ENCODE assay signal across 15 cellular contexts in the genomic region with DNA sequence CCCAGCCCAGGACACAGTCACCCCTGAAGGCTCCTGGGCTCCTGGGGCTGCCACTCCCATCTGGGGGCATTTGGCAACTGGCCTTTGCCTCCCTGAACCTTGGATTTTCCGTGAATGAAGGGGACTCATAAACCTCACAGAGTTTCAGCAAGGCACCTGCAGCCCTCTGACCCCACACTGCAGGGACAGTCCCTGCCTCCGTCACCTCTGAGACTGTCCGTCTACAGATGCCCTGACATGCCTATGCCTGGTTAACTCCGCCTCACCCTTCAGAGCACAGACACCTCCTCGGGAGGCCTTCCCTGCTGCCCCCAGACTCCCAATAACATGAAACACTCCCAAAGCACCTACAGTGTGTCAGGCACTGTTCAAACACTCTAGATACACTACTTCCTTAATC. TPM values are rescaled to one million over a fixed set of nuclear protein-coding genes. Genes with fewer than 3 reads are reported as not detected.
DNase-seq lines count a peak whose midpoint lies in the region; ATAC-seq, FAIRE-seq and TF ChIP-seq lines count a peak whose summit lies in the region.
"Not testable (repeated sequence)": the region's sequence is repeated elsewhere in the genome, so short reads cannot be mapped to it uniquely, and the experiment has no call there.
"Had no signal": no experiment of that assay in that cellular context is flagged by ENCODE, and none has a peak within 500 bp of the region (broad histone marks: within the 10 kb centered on the region; RNA-seq: fewer than 3 reads in every experiment).

No MANE protein-coding gene starts in this region.

- in situ Hi-C loops in GM12878 (cut with MboI), result not testable (repeated sequence)

- not testable (repeated sequence) for TF ChIP-seq POLR2A in GM12878 (IDR thresholded peaks at IDR 0.05; ENCODE audit: low read depth, low read length)

- not testable (repeated sequence) for H3K27me3 ChIP-seq in GM12878 (replicated peaks in 1 of 2; ENCODE audit: control insufficient read depth in 2 of 2, insufficient read depth in 2 of 2, low read length in 1 of 2)

- H3K4me2 ChIP-seq in GM12878 (ENCODE audit: control insufficient read depth, insufficient read depth), result not testable (repeated sequence)

- not testable (repeated sequence) for TF ChIP-seq CTCF in GM12878 (IDR thresholded peaks at IDR 0.05 in 2 of 3, conservative IDR thresholded peaks at IDR 0.05 in 1 of 3; ENCODE audit: control insufficient read depth in 2 of 3, extremely low read depth in 1 of 3, insufficient read depth in 1 of 3, low read depth in 3 of 3, low read length in 3 of 3); mucosa of descending colon (IDR thresholded peaks at IDR 0.05); omental fat pad (IDR thresholded peaks at IDR 0.05)

- ATAC-seq in GM18511 (IDR thresholded peaks at IDR 0.05; ENCODE audit: unreplicated experiment), result peak; percentile 38
- ATAC-seq in HG02571 (IDR thresholded peaks at IDR 0.05; ENCODE audit: unreplicated experiment), result peak; percentile 47
- ATAC-seq in GM12878, result peak; percentile 54
- peak; percentile 70 for ATAC-seq in mucosa of descending colon
- peak; percentile 24 for ATAC-seq in omental fat pad (ENCODE audit: low FRiP score)

- not testable (repeated sequence) for H4K20me1 ChIP-seq in GM12878 (ENCODE audit: control insufficient read depth, insufficient read depth)

- CTCF ChIA-PET in GM12878 (lab: Yijun Ruan, JAX), result not testable (repeated sequence)

- SMC1A ChIA-PET in GM12878 (lab: Charles Lee; ENCODE audit: uncharacterized antibody, unreplicated experiment), result not testable (repeated sequence)

- not testable (repeated sequence) for TF ChIP-seq RAD21 in GM12878 (IDR thresholded peaks at IDR 0.05; ENCODE audit: insufficient read depth, low read depth, low read length)

- intact Hi-C loops in GM12878 (cut with micrococcal nuclease; ENCODE audit: unreplicated experiment); mucosa of descending colon (cut with DNase I, micrococcal nuclease): not testable (repeated sequence)

- H3K27ac Mint-ChIP-seq in immature natural killer cell, result peak overlapping the region in 3 of 6 donors; percentile 85 to 99 (median 98)

- H2AFZ ChIP-seq in GM12878 (ENCODE audit: control insufficient read depth, low read depth, low read length), result not testable (repeated sequence)

- not testable (repeated sequence) for H3K9me3 Mint-ChIP-seq in immature natural killer cell

- not testable (repeated sequence) for H3K4me1 ChIP-seq in GM12878 (ENCODE audit: control insufficient read depth, insufficient read depth, low read length); mucosa of descending colon (ENCODE audit: low read depth)

- H3K4me3 Mint-ChIP-seq in immature natural killer cell, result peak overlapping the region; percentile 10 to 95 (median 95)

- H3K4me3 ChIP-seq in GM12878, mucosa of descending colon: not testable (repeated sequence)

- H3K9ac ChIP-seq in GM12878 (ENCODE audit: control insufficient read depth, insufficient read depth, low read length), result not testable (repeated sequence)

- RAD21 ChIA-PET in GM12878 (lab: Charles Lee; ENCODE audit: unreplicated experiment), result not testable (repeated sequence)

- not testable (repeated sequence) for H3K36me3 ChIP-seq in GM12878 (ENCODE audit: control insufficient read depth in 2 of 2, insufficient read depth in 2 of 2, low read length in 1 of 2); mucosa of descending colon (ENCODE audit: low read depth)

- not testable (repeated sequence) for H3K79me2 ChIP-seq in GM12878 (ENCODE audit: control insufficient read depth, insufficient read depth, low read length)

- H3K27ac ChIP-seq in GM12878 (ENCODE audit: control insufficient read depth, insufficient read depth), result not testable (repeated sequence)

- not testable (repeated sequence) for DNase-seq in HTR-8/SVneo (ENCODE audit: insufficient read length, low spot score); GM12878 (ENCODE audit: low read depth, low spot score); immature natural killer cell; mucosa of descending colon; omental fat pad (ENCODE audit: low spot score)

- 19% methylated on average over 2 of the region's 5 CpGs for WGBS in GM12878 (ENCODE audit: insufficient coverage, insufficient replicate concordance, low lambda C conversion rate, missing lambda C conversion rate)

- POLR2A ChIA-PET in GM12878 (lab: Charles Lee), result not testable (repeated sequence)

- peaks cover 15% of the 10 kb centered on the region in 2 donors for H3K4me1 Mint-ChIP-seq in immature natural killer cell

- not testable (repeated sequence) for H3K9me3 ChIP-seq in GM12878 (replicated peaks; ENCODE audit: control insufficient read depth, insufficient read depth, low read length); mucosa of descending colon

- peak; percentile 60 for FAIRE-seq in HTR-8/SVneo (lab: Jason Lieb, UNC)
- not testable (repeated sequence) for FAIRE-seq in GM12878 (lab: Jason Lieb, UNC)

- not testable (repeated sequence) for H3K36me3 Mint-ChIP-seq in immature natural killer cell

- not testable (repeated sequence) for BruUV-seq in GM12878 (replicated peaks; lab: Mats Ljungman, UMichigan)

- H3K27me3 Mint-ChIP-seq in immature natural killer cell (ENCODE audit: low read depth in 3 of 3), result not testable (repeated sequence)

- TF ChIP-seq EP300 in GM12878 (IDR thresholded peaks at IDR 0.05; ENCODE audit: borderline replicate concordance in 1 of 2, control insufficient read depth in 1 of 2, low read depth in 2 of 2, low read length in 2 of 2), result not testable (repeated sequence)

RNA-seq across cellular contexts. Expression of a gene that starts 0.8 kb away (rescaled TPM):
- not detected in 2 replicates for total RNA-seq in GM12878 (2013; cell fraction: nucleolus; rRNA removed)
- total RNA-seq in GM12878 (2014; rRNA removed) (0.11 TPM in 1 of 2 replicates, not detected in the other), GM12878 (2014; rRNA removed; fragmentation: Illumina TruSeq; extraction: Trizol) (0.13 and 0.23 TPM in 2 replicates), GM12878 (2021) (0.35 and 0.85 TPM in 2 replicates), mucosa of descending colon (10 to 100 TPM; 14.3 to 55.3 (median 26.6) TPM), omental fat pad (not detected)
- 0.54 TPM for polyA plus RNA-seq in GM12878 (2011; ENCODE audit: low read depth)
- polyA plus RNA-seq in GM12878 (2011; rRNA removed) (0.43 and 0.48 TPM in 2 replicates), GM12878 (2014; fragmentation: Illumina TruSeq; extraction: Trizol) (0.32 TPM in 1 of 2 replicates, not detected in the other), GM12878 (2014; fragmentation: Nextera tagmentation; extraction: Ambion mirVana) (under 1 TPM in 1 of 2 experiments, not detected in 1; 0.09 TPM), GM12878 (2014; rRNA removed) (0.43 and 0.61 TPM in 2 replicates), GM12878 (2016; fragmentation: Nextera tagmentation; extraction: Ambion mirVana) (1 to 10 TPM in 1 of 2 experiments, under 1 TPM in 1; 0.48 to 1.4 TPM), immature natural killer cell (10 to 100 TPM; 20.9 to 23.8 (median 22.3) TPM)
- polyA plus RNA-seq in GM12878 (2011; cell fraction: cytosol; rRNA removed), result 0.48 and 0.79 TPM in 2 replicates
- 0.86 and 1.7 TPM in 2 replicates for polyA plus RNA-seq in GM12878 (2011; cell fraction: nucleus; rRNA removed)
- 1.0 and 1.4 TPM in 2 replicates for polyA plus RNA-seq in GM12878 (2012)
- 0.72 TPM in 1 of 2 replicates, not detected in the other for polyA minus RNA-seq in GM12878 (2011; rRNA and poly(A)+ RNA removed)
- polyA minus RNA-seq in GM12878 (2011; cell fraction: cytosol; rRNA and poly(A)+ RNA removed), result not detected in 2 replicates
- 0.60 TPM in 1 of 2 replicates, not detected in the other for polyA minus RNA-seq in GM12878 (2011; cell fraction: nucleus; rRNA and poly(A)+ RNA removed)
- total RNA-seq: A673; CD4-positive, alpha-beta memory T cell; CD4-positive, CD25-positive, alpha-beta regulatory T cell; CD8-positive, alpha-beta memory T cell; Daoy; G401 had no signal
- polyA plus RNA-seq: AG04450; CD14-positive monocyte; CD4-positive, alpha-beta memory T cell; CD8-positive, alpha-beta memory T cell had no signal

Comparison
In these comparisons a context has a peak if more than half of its experiments do, and no peak if none do; other contexts are left out.
1. RNA of a gene that starts 0.8 kb away (total RNA-seq): 14.3 to 55.3 TPM in mucosa of descending colon; 0.11 to 0.85 TPM in GM12878 and not detected in omental fat pad; every median in the first group is over 4 times any median in the second.
2. Peak in every context shown above with its lines, with median percentiles within 50 percentile points of each other: ATAC-seq.